Comparison of ENCODE assay signal across 23 cellular contexts in genomic region chr5:124001216-124001615, GRCh38.
A peak's percentile ranks its signal among the peaks of the same experiment; 100 is the strongest.
DNase-seq lines count a peak whose midpoint lies in the region; ATAC-seq and TF ChIP-seq lines count a peak whose summit lies in the region.
"Had no signal": no experiment of that assay in that cellular context is flagged by ENCODE, and none has a peak within 500 bp of the region (broad histone marks: within the 10 kb centered on the region; RNA-seq: fewer than 3 reads in every experiment).

No MANE protein-coding gene starts in this region.

- no peak overlapping the region for H4K12ac ChIP-seq in trophoblast cell (ENCODE audit: low read depth, low read length)

- no peaks in the 10 kb centered on the region for H3K9me3 ChIP-seq in trophoblast cell (ENCODE audit: insufficient read depth, low read depth, low read length)

- H4K91ac ChIP-seq in trophoblast cell (ENCODE audit: low read depth, low read length), result peak overlapping the region; percentile 32

- no peaks in the 10 kb centered on the region for H3K27me3 ChIP-seq in mesendoderm (ENCODE audit: insufficient read depth, low read length, poor library complexity)
- H3K27me3 ChIP-seq in trophoblast cell (ENCODE audit: insufficient read depth, low read length), result no peaks in the 10 kb centered on the region
- H3K27me3 ChIP-seq: SJSA1 had no signal

- H3K4me3 ChIP-seq in mesendoderm (ENCODE audit: low read length), result no peak overlapping the region
- H3K4me3 ChIP-seq in trophoblast cell (ENCODE audit: low read depth, low read length), result no peak overlapping the region
- H3K4me3 ChIP-seq: K562, SJSA1 had no signal

- DNase-seq in ELF-1 (ENCODE audit: low read depth, low spot score), result peak; percentile 18
- peak; percentile 20 for DNase-seq in amniotic epithelial cell (ENCODE audit: low read depth)
- peak; percentile 58 for DNase-seq in mesendoderm
- no peak for DNase-seq in trophoblast cell
- DNase-seq in activated CD4-positive, alpha-beta T cell treated with anti-CD3 and anti-CD28 coated beads for 4 hours, result no peak
- DNase-seq in medulla oblongata (ENCODE audit: extremely low spot score), result no peak
- no peak for DNase-seq in chondrocyte (ENCODE audit: low spot score)
- DNase-seq: GF-D8; H7; HFFc6; MM.1S; NCI-H1105; NCI-H146; NCI-H2029; NCI-H510A treated with DMSO at 0.1 percent for 48 hours; NCI-H774; NK-92 treated with Interleukin-12 subunit alpha and Interleukin-12 subunit beta, amount 100 ng/mL, for 24 hours had no signal

- H2AK5ac ChIP-seq in mesendoderm (ENCODE audit: low read length), result no peak overlapping the region
- no peak overlapping the region for H2AK5ac ChIP-seq in trophoblast cell (ENCODE audit: low read length)

- peak overlapping the region; percentile 8 for H3K18ac ChIP-seq in mesendoderm (ENCODE audit: low read length)
- no peak overlapping the region for H3K18ac ChIP-seq in trophoblast cell (ENCODE audit: low read length)

- H3K23ac ChIP-seq in mesendoderm (ENCODE audit: low read length) (no peak overlapping the region), trophoblast cell (ENCODE audit: low read length) (no peak overlapping the region)

- H3K79me1 ChIP-seq in mesendoderm (ENCODE audit: low read length) (no peaks in the 10 kb centered on the region), trophoblast cell (ENCODE audit: low read length) (peaks cover 10% of the 10 kb centered on the region)

- peaks cover 33% of the 10 kb centered on the region for H3K4me1 Mint-ChIP-seq in chondrocyte (ENCODE audit: low read depth)
- H3K4me1 Mint-ChIP-seq: CD14-positive monocyte had no signal

- H3K4me2 ChIP-seq in mesendoderm (ENCODE audit: low read length) (no peak overlapping the region), trophoblast cell (ENCODE audit: low read length) (no peak overlapping the region)

- no peak overlapping the region for H2AFZ ChIP-seq in trophoblast cell (ENCODE audit: insufficient read depth, low read length, poor library complexity)

- no peak overlapping the region for H3K14ac ChIP-seq in trophoblast cell (ENCODE audit: low read length)

- H2BK120ac ChIP-seq in mesendoderm (ENCODE audit: low read depth, low read length) (no peak overlapping the region), trophoblast cell (ENCODE audit: insufficient read depth, low read length, poor library complexity) (peak overlapping the region; percentile 72)

- no peak overlapping the region for H4K8ac ChIP-seq in mesendoderm (ENCODE audit: low read depth, low read length)
- peak overlapping the region; percentile 47 for H4K8ac ChIP-seq in trophoblast cell (ENCODE audit: low read depth, low read length)

- H3K4me1 ChIP-seq in mesendoderm (ENCODE audit: control insufficient read depth, low read depth, low read length) (peaks cover 1% of the 10 kb centered on the region), trophoblast cell (ENCODE audit: control insufficient read depth in 1 of 2, insufficient read depth in 2 of 2, low read length in 2 of 2) (peaks cover 4 to 10% of the 10 kb centered on the region in 2 experiments)

- H2BK5ac ChIP-seq in mesendoderm (ENCODE audit: low read length), result no peak overlapping the region
- H2BK5ac ChIP-seq in trophoblast cell (ENCODE audit: low read depth, low read length, poor library complexity), result peak overlapping the region; percentile 27

- no peak for TF ChIP-seq CTCF in chondrocyte (IDR thresholded peaks at IDR 0.05)

- H4K5ac ChIP-seq in mesendoderm (ENCODE audit: low read length), result no peak overlapping the region

- no peak overlapping the region for H3K4ac ChIP-seq in mesendoderm (ENCODE audit: low read depth, low read length)
- H3K4ac ChIP-seq in trophoblast cell (ENCODE audit: low read depth, low read length), result no peak overlapping the region

- H3K36me3 ChIP-seq in mesendoderm (ENCODE audit: control insufficient read depth, insufficient read depth, low read length), result no peaks in the 10 kb centered on the region
- no peaks in the 10 kb centered on the region for H3K36me3 ChIP-seq in trophoblast cell (ENCODE audit: control insufficient read depth in 1 of 2, insufficient read depth in 2 of 2, low read length in 2 of 2)
- H3K36me3 ChIP-seq: SJSA1 had no signal

- H3K27me3 Mint-ChIP-seq in chondrocyte (ENCODE audit: low read depth), result no peaks in the 10 kb centered on the region

- no peak overlapping the region for H3K27ac Mint-ChIP-seq in chondrocyte (ENCODE audit: unreplicated experiment)
- H3K27ac Mint-ChIP-seq: CD14-positive monocyte, HFFc6 had no signal

- peak overlapping the region; percentile 95 for H2BK12ac ChIP-seq in trophoblast cell (ENCODE audit: low read length)

- H3K27ac ChIP-seq in mesendoderm (ENCODE audit: low read depth, low read length) (no peak overlapping the region), trophoblast cell (ENCODE audit: low read depth, low read length) (no peak overlapping the region)
- H3K27ac ChIP-seq: HL-60, SJSA1 had no signal

- H3K79me2 ChIP-seq in mesendoderm (ENCODE audit: control insufficient read depth, insufficient read depth, low read length) (no peaks in the 10 kb centered on the region), trophoblast cell (ENCODE audit: control insufficient read depth, insufficient read depth, low read length, poor library complexity) (no peaks in the 10 kb centered on the region)

- H3K4me3 Mint-ChIP-seq in chondrocyte (ENCODE audit: unreplicated experiment), result no peak overlapping the region
- H3K4me3 Mint-ChIP-seq: CD14-positive monocyte, HFFc6 had no signal

- no peak overlapping the region for H2BK15ac ChIP-seq in mesendoderm (replicated peaks; ENCODE audit: low read depth)

- no CpG with 5 or more reads among the region's 2 CpGs for WGBS in mesendoderm (ENCODE audit: extremely low coverage, insufficient coverage, low lambda C conversion rate)
- WGBS in trophoblast cell (ENCODE audit: extremely low coverage, insufficient coverage, insufficient read length), result no CpG with 5 or more reads among the region's 2 CpGs

- H3K56ac ChIP-seq in mesendoderm (ENCODE audit: low read length), result no peak overlapping the region

- H3K9ac ChIP-seq in mesendoderm (ENCODE audit: low read length), result no peak overlapping the region
- H3K9ac ChIP-seq in trophoblast cell (ENCODE audit: low read length), result no peak overlapping the region

- H3K9me3 Mint-ChIP-seq in chondrocyte (ENCODE audit: low read depth), result peaks cover 4% of the 10 kb centered on the region

- ATAC-seq in HG02970 (IDR thresholded peaks at IDR 0.05; ENCODE audit: low FRiP score, unreplicated experiment), result no peak
- ATAC-seq: HepG2, K562 had no signal

- no peaks in the 10 kb centered on the region for H3K36me3 Mint-ChIP-seq in chondrocyte (ENCODE audit: low read depth)
- H3K36me3 Mint-ChIP-seq: CD14-positive monocyte had no signal

Comparison
In these comparisons a context has a peak if more than half of its experiments do, and no peak if none do; other contexts are left out.
1. DNase-seq: peak in ELF-1 (single experiment), amniotic epithelial cell (single experiment) and mesendoderm (single experiment); none in trophoblast cell (0 of 2), activated CD4-positive, alpha-beta T cell treated with anti-CD3 and anti-CD28 coated beads for 4 hours (0 of 2), medulla oblongata (single experiment) and chondrocyte (single experiment).